ENCODE assay signal across 8 cellular contexts in the genomic region with DNA sequence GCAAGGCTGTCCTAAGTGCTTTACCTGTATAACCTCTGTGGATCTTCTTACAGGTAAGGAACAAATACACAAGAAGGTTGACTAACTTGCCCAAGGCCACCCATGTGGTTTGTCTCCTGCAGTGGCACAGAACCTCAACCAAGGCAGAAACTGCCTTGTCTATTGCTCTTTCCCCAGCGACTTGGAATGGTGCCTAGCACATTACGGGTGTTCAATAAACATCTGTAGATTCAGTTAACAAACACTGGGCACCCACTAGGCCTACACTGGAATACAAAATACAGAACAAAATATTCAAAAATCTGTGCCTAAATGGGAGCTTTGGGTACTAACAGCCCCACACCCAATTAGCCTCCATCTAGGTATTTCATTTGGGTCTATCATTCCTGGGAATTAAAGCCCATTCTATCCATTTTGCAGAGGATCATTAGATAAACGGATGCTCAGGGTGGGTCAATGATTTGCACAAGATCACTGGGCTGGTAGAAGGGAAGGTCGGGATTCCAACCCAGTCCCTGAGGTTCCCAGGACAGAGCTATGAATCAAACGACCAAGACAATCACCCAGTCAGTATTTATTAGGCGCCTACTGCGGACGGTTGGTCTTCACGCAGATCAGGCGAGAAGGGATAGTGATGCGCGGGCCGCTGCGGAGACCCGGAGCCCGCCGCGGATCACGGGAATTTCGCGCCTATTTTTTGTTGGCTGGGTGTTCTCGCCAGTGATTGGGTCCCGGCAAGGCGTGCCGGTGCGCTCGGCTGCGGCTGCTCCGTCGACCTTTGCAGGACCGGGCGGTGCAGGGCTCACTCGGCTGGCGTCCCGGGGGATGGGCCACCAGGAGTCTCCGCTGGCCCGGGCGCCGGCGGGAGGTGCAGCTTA.
A peak's percentile ranks its signal among the peaks of the same experiment; 100 is the strongest.
DNase-seq lines count a peak whose midpoint lies in the region; ATAC-seq and TF ChIP-seq lines count a peak whose summit lies in the region.

A gene (plus strand): TSS at position 771 of the 878 bp plus-strand sequence. CDS start 55 bp downstream, at position 826.

- H3K27ac ChIP-seq in WERI-Rb-1: peak within 1 kb of the TSS; percentile 100

- peak; percentile 34 for ATAC-seq in HG02884 (IDR thresholded peaks at IDR 0.05; ENCODE audit: unreplicated experiment)

- no peak for TF ChIP-seq CTCF in WERI-Rb-1 (IDR thresholded peaks at IDR 0.05; ENCODE audit: low read depth, low read length)

- H3K4me3 ChIP-seq in WERI-Rb-1 (ENCODE audit: low read depth, low read length): peak within 1 kb of the TSS; percentile 73

- H3K9me3 ChIP-seq in WERI-Rb-1 (ENCODE audit: severe bottlenecking): no peaks in the 10 kb centered on the region

- peaks cover 32% of the 10 kb centered on the region for H3K36me3 ChIP-seq in WERI-Rb-1

- DNase-seq in activated effector memory CD4-positive, alpha-beta T cell treated with anti-CD3 and anti-CD28 coated beads, Interleukin-2, amount 50 U/mL, for 16 hours: peak; percentile 89
- DNase-seq in activated effector memory CD4-positive, alpha-beta T cell treated with Interleukin-2 at 50 U/mL for 16 hours: no peak
- peak; percentile 92 to 97 (median 95) for DNase-seq in NCI-H1417 (lab: John Stamatoyannopoulos, UW)
- peak; percentile 86 for DNase-seq in WERI-Rb-1
- peak; percentile 15 for DNase-seq in medulla oblongata (ENCODE audit: extremely low spot score)
- peak; percentile 5 to 56 for DNase-seq in stimulated activated CD8-positive, alpha-beta memory T cell treated with anti-CD3 and anti-CD28 coated beads, Interleukin-7, amount 100 ng/mL, for 4 hours (ENCODE audit: low read depth in 2 of 2)

- no peaks in the 10 kb centered on the region for H3K27me3 ChIP-seq in WERI-Rb-1 (ENCODE audit: insufficient read depth, low read depth, severe bottlenecking)

- intact Hi-C loops in dendritic cell treated with granulocyte-macrophage colony-stimulating factor and Interleukin-4, amounts not matched to agents 40 ng/mL and 50 ng/mL, for 4 days (cut with micrococcal nuclease): no loop called here

- H3K4me3 Mint-ChIP-seq in dendritic cell treated with granulocyte-macrophage colony-stimulating factor and Interleukin-4, amounts not matched to agents 40 ng/mL and 50 ng/mL, for 4 days: peak within 1 kb of the TSS; percentile 85

- peaks cover 34% of the 10 kb centered on the region for H3K4me1 Mint-ChIP-seq in dendritic cell treated with granulocyte-macrophage colony-stimulating factor and Interleukin-4, amounts not matched to agents 40 ng/mL and 50 ng/mL, for 4 days (ENCODE audit: low read depth)

- no peaks in the 10 kb centered on the region for H3K27me3 Mint-ChIP-seq in dendritic cell treated with granulocyte-macrophage colony-stimulating factor and Interleukin-4, amounts not matched to agents 40 ng/mL and 50 ng/mL, for 4 days

- peaks cover 12% of the 10 kb centered on the region for H3K36me3 Mint-ChIP-seq in dendritic cell treated with granulocyte-macrophage colony-stimulating factor and Interleukin-4, amounts not matched to agents 40 ng/mL and 50 ng/mL, for 4 days (ENCODE audit: low read depth)

- H3K27ac Mint-ChIP-seq in dendritic cell treated with granulocyte-macrophage colony-stimulating factor and Interleukin-4, amounts not matched to agents 40 ng/mL and 50 ng/mL, for 4 days: peak within 1 kb of the TSS; percentile 100

- H3K9me3 Mint-ChIP-seq in dendritic cell treated with granulocyte-macrophage colony-stimulating factor and Interleukin-4, amounts not matched to agents 40 ng/mL and 50 ng/mL, for 4 days: no peaks in the 10 kb centered on the region
